11 cellular contexts compared by ENCODE assay signal in the genomic region with DNA sequence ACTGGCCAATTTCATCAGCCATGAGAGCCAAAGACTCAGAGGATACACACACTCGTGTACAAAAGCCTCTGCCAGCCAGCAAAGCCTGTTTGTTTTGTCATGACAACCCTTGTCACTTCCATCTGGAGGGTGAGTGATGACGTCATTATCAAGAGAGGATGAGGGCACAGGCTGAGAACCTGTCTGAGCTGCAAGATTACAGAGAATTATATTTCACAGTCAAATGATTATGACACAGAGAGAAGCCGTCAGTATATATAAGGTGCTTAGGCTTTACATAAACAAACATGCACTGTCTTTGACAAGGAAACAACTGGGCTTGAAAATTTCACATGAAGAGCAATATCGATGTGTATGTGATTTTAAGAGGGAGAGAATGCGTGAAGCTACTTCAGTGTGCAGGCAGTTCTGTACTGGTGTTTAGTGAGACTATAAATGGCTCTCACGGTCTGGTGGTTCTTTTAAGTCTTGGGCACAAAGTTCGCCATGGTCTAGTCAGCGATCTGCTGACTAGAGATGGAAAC. TPM values are rescaled to one million over a fixed set of nuclear protein-coding genes. Genes with fewer than 3 reads are reported as not detected.
A peak's percentile ranks its signal among the peaks of the same experiment; 100 is the strongest.
DNase-seq lines count a peak whose midpoint lies in the region; ATAC-seq and TF ChIP-seq lines count a peak whose summit lies in the region.
"Had no signal": no experiment of that assay in that cellular context is flagged by ENCODE, and none has a peak within 500 bp of the region (broad histone marks: within the 10 kb centered on the region; RNA-seq: fewer than 3 reads in every experiment).

No MANE protein-coding gene starts in this region.

- no peaks in the 10 kb centered on the region for H3K4me1 Mint-ChIP-seq in T-cell

- H3K4me3 ChIP-seq in right cardiac atrium (ENCODE audit: low read length) (no peak overlapping the region), heart left ventricle (no peak overlapping the region), epithelial cell of proximal tubule (ENCODE audit: low read depth, low read length) (no peak overlapping the region), thyroid gland (replicated peaks in 1 of 3) (no peak overlapping the region)
- H3K4me3 ChIP-seq: PC-9 had no signal

- intact Hi-C loops in right cardiac atrium (cut with DNase I), result no loop called here
- intact Hi-C loops in heart left ventricle (cut with DNase I), result loop anchor here in 1 of 10 donors (10.0 kb wide), 1 partner anchor 791 kb away; no protein-coding TSS in a partner anchor
- intact Hi-C loops in thyroid gland (cut with DNase I), result no loop called here

- TF ChIP-seq POLR2A in heart left ventricle (IDR thresholded peaks at IDR 0.05) (no peak), thyroid gland (IDR thresholded peaks at IDR 0.05) (no peak)

- H3K36me3 ChIP-seq in heart left ventricle (no peaks in the 10 kb centered on the region), thyroid gland (no peaks in the 10 kb centered on the region)

- no peak overlapping the region for H3K27ac Mint-ChIP-seq in T-cell
- H3K27ac Mint-ChIP-seq: nephron progenitor cell had no signal

- CTCF ChIA-PET in T-cell (lab: Charles Lee), result no interaction called here

- H3K9me3 Mint-ChIP-seq in T-cell, result no peaks in the 10 kb centered on the region
- H3K9me3 Mint-ChIP-seq: nephron progenitor cell had no signal

- TF ChIP-seq CTCF in heart left ventricle (IDR thresholded peaks at IDR 0.05) (no peak), epithelial cell of proximal tubule (conservative IDR thresholded peaks at IDR 0.05; ENCODE audit: low read depth, low read length) (no peak), thyroid gland (IDR thresholded peaks at IDR 0.05) (no peak)

- 55% methylated on average over 8 of the region's 8 CpGs for WGBS in right cardiac atrium
- 60 to 69% (median 65%) methylated on average over 8 of the region's 8 CpGs for WGBS in heart left ventricle, 4 donors
- 32 to 41% methylated on average over 8 of the region's 8 CpGs for WGBS in thyroid gland, 2 donors

- H3K4me3 Mint-ChIP-seq in T-cell, result no peak overlapping the region
- H3K4me3 Mint-ChIP-seq: nephron progenitor cell had no signal

- H3K9me3 ChIP-seq in right cardiac atrium (ENCODE audit: control insufficient read depth, low read length) (no peaks in the 10 kb centered on the region), heart left ventricle (no peaks in the 10 kb centered on the region), thyroid gland (no peaks in the 10 kb centered on the region)

- H3K27me3 ChIP-seq in right cardiac atrium (ENCODE audit: control insufficient read depth, insufficient read depth), result no peaks in the 10 kb centered on the region
- H3K27me3 ChIP-seq in heart left ventricle, result peaks cover 0 to 2% (median 0%) of the 10 kb centered on the region in 9 donors
- H3K27me3 ChIP-seq in thyroid gland, result no peaks in the 10 kb centered on the region

- POLR2A ChIA-PET in T-cell (lab: Charles Lee), result no interaction called here

- H3K36me3 Mint-ChIP-seq in T-cell, result no peaks in the 10 kb centered on the region

- H3K4me1 ChIP-seq in right cardiac atrium (ENCODE audit: control insufficient read depth, insufficient read depth, low read length) (peaks cover 2% of the 10 kb centered on the region), heart left ventricle (peaks cover 0 to 13% (median 0%) of the 10 kb centered on the region in 12 donors), thyroid gland (peaks cover 0 to 18% of the 10 kb centered on the region in 2 donors)

- peak; percentile 61 to 67 for ATAC-seq in right cardiac atrium
- ATAC-seq in heart left ventricle, result no peak
- ATAC-seq in T-cell (replicated peaks in 1 of 4), result no peak

- no peaks in the 10 kb centered on the region for H3K27me3 Mint-ChIP-seq in T-cell

- DNase-seq in right cardiac atrium (peak in 1 of 3 donors; percentile 62), heart left ventricle (no peak), OCI-M1 (lab: John Stamatoyannopoulos, UW) (peak; percentile 42), epithelial cell of proximal tubule (ENCODE audit: low read depth) (peak; percentile 26), thyroid gland (peak; percentile 39 to 43), T-cell (no peak)
- no peak for DNase-seq in stimulated activated CD4-positive, alpha-beta T cell treated with anti-CD3 and anti-CD28 coated beads, Interleukin-1b, Interleukin-23, amount 100 ng/mL, for 48 hours
- DNase-seq in activated T-cell treated with anti-CD3 and anti-CD28 coated beads, Interleukin-2, amount 50 U/mL, for 48 hours, result no peak
- DNase-seq: activated CD4-positive, alpha-beta T cell treated with anti-CD3 and anti-CD28 coated beads, Interleukin-2, amount 50 U/mL, for 1 hour; nephron progenitor cell had no signal

- H3K27ac ChIP-seq in right cardiac atrium (ENCODE audit: low read length) (peak overlapping the region; percentile 22), heart left ventricle (no peak overlapping the region), thyroid gland (peak overlapping the region in 1 of 3 donors; percentile 10)
- H3K27ac ChIP-seq: PC-9 had no signal

RNA-seq across cellular contexts. Expression of a gene that starts 36.5 kb away (rescaled TPM):
- total RNA-seq in right cardiac atrium, result 10 to 100 TPM; 67.2 to 98.8 (median 77.1) TPM
- 15.6 TPM for polyA plus RNA-seq in right cardiac atrium
- total RNA-seq in heart left ventricle, result 100 to 1,000 TPM in 2 of 9 donors, 10 to 100 TPM in 7; 56.1 to 109 (median 96.0) TPM
- polyA plus RNA-seq in heart left ventricle, result 10 to 100 TPM; 11.7 to 25.2 TPM
- total RNA-seq in epithelial cell of proximal tubule, result 97.4 and 146 TPM in 2 replicates
- 100 to 1,000 TPM; 149 to 209 (median 169) TPM for total RNA-seq in thyroid gland
- total RNA-seq in T-cell, result 100 to 1,000 TPM; 155 to 435 (median 171) TPM

Comparison
In these comparisons a context has a peak if more than half of its experiments do, and no peak if none do; other contexts are left out.
1. ATAC-seq: peak in right cardiac atrium (2 of 2); none in heart left ventricle (0 of 4) and T-cell (0 of 4).
2. DNase-seq: peak in OCI-M1 (single experiment), epithelial cell of proximal tubule (single experiment) and thyroid gland (2 of 2); none in heart left ventricle (0 of 5), T-cell (0 of 34), stimulated activated CD4-positive, alpha-beta T cell treated with anti-CD3 and anti-CD28 coated beads, Interleukin-1b, Interleukin-23, amount 100 ng/mL, for 48 hours (single experiment) and activated T-cell treated with anti-CD3 and anti-CD28 coated beads, Interleukin-2, amount 50 U/mL, for 48 hours (0 of 2).